8 cellular contexts compared by ENCODE assay signal in the genomic region with DNA sequence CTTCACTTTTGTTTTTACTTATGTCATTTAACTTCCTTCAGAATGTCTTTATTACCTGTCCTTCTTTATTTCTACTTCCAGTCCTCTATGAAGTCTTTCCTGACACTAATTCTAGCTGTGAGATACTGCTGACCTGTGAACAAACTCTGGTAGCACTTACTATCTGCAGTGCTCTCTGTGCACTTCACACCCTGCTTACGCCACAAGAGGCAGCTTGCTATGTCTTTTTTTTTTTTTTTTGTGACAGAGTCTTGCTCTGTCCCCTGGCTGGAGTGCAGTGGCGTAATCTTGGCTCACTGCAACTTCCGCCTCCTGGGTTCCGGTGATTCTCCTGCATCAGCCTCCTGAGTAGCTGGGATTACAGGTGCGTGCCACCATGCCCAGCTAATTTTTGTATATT. TPM values are rescaled to one million over a fixed set of nuclear protein-coding genes. Genes with fewer than 3 reads are reported as not detected.
DNase-seq lines count a peak whose midpoint lies in the region; ATAC-seq and TF ChIP-seq lines count a peak whose summit lies in the region.

No MANE protein-coding gene starts in this region.

- H3K27me3 Mint-ChIP-seq in Caco-2 (ENCODE audit: insufficient read depth, unreplicated experiment) (no peaks in the 10 kb centered on the region), mesothelial cell of epicardium (ENCODE audit: low read depth) (no peaks in the 10 kb centered on the region)
- no peaks in the 10 kb centered on the region for H3K27me3 Mint-ChIP-seq in activated naive CD8-positive, alpha-beta T cell treated with anti-CD3 and anti-CD28 coated beads, Interleukin-2, amount 10 ng/mL, durations not matched to agents 7 days and 5 days

- CTCF ChIA-PET in Caco-2 (lab: Charles Lee) = interaction anchor here (0.8 to 1.9 kb wide), 3 partner anchors 11 to 25 kb away, joined by 5 to 12 read pairs (median 11); a partner anchor contains a TSS

- H3K27ac ChIP-seq in SJCRH30 = no peak overlapping the region

- H3K9me3 Mint-ChIP-seq in Caco-2 (ENCODE audit: unreplicated experiment) (no peaks in the 10 kb centered on the region), mesothelial cell of epicardium (no peaks in the 10 kb centered on the region)
- no peaks in the 10 kb centered on the region for H3K9me3 Mint-ChIP-seq in activated naive CD8-positive, alpha-beta T cell treated with anti-CD3 and anti-CD28 coated beads, Interleukin-2, amount 10 ng/mL, durations not matched to agents 7 days and 5 days

- POLR2A ChIA-PET in Caco-2 (lab: Charles Lee) = interaction anchor here (0.6 kb wide), 2 partner anchors 11 to 39 kb away, joined by 3 read pairs; a partner anchor contains a TSS
- POLR2A ChIA-PET in activated naive CD8-positive, alpha-beta T cell treated with anti-CD3 and anti-CD28 coated beads, Interleukin-2, amount 10 ng/mL, durations not matched to agents 7 days and 5 days (lab: Charles Lee) = interaction anchor here (0.6 to 2.0 kb wide), 4 partner anchors 11 to 39 kb away, joined by 4 to 9 read pairs (median 5); a partner anchor contains a TSS

- H3K4me1 Mint-ChIP-seq in Caco-2 (ENCODE audit: low read depth, unreplicated experiment) = peaks cover 29% of the 10 kb centered on the region
- peaks cover 72% of the 10 kb centered on the region for H3K4me1 Mint-ChIP-seq in activated naive CD8-positive, alpha-beta T cell treated with anti-CD3 and anti-CD28 coated beads, Interleukin-2, amount 10 ng/mL, durations not matched to agents 7 days and 5 days
- H3K4me1 Mint-ChIP-seq in mesothelial cell of epicardium = peaks cover 31% of the 10 kb centered on the region

- H3K4me3 ChIP-seq in Caco-2 (ENCODE audit: low read depth, low read length) (no peak overlapping the region), SJCRH30 (no peak overlapping the region)

- ATAC-seq in HG03521 (IDR thresholded peaks at IDR 0.05; ENCODE audit: unreplicated experiment) = peak; percentile 45
- ATAC-seq in activated naive CD8-positive, alpha-beta T cell treated with anti-CD3 and anti-CD28 coated beads, Interleukin-2, amount 10 ng/mL, durations not matched to agents 7 days and 5 days (ENCODE audit: low read depth) = peak; percentile 26

- H3K9me3 ChIP-seq in Caco-2 (no peaks in the 10 kb centered on the region), SJCRH30 (replicated peaks) (no peaks in the 10 kb centered on the region)

- TF ChIP-seq CTCF in Caco-2 (IDR thresholded peaks at IDR 0.05; ENCODE audit: insufficient read depth in 1 of 2, low read depth in 1 of 2, low read length in 1 of 2, severe bottlenecking in 1 of 2, unreplicated experiment in 1 of 2) (peak in 1 of 2 experiments; percentile 27), mesothelial cell of epicardium (IDR thresholded peaks at IDR 0.05; ENCODE audit: unreplicated experiment) (no peak)

- H3K36me3 ChIP-seq in Caco-2 (ENCODE audit: control insufficient read depth, insufficient read depth, low read length) (no peaks in the 10 kb centered on the region), SJCRH30 (no peaks in the 10 kb centered on the region)

- no peaks in the 10 kb centered on the region for H3K36me3 Mint-ChIP-seq in Caco-2 (ENCODE audit: insufficient read depth, unreplicated experiment)
- H3K36me3 Mint-ChIP-seq in activated naive CD8-positive, alpha-beta T cell treated with anti-CD3 and anti-CD28 coated beads, Interleukin-2, amount 10 ng/mL, durations not matched to agents 7 days and 5 days = peaks cover 17% of the 10 kb centered on the region
- H3K36me3 Mint-ChIP-seq in mesothelial cell of epicardium = no peaks in the 10 kb centered on the region

- H3K4me3 Mint-ChIP-seq in Caco-2 (ENCODE audit: unreplicated experiment) (peak overlapping the region; percentile 36), mesothelial cell of epicardium (no peak overlapping the region)
- peak overlapping the region; percentile 58 for H3K4me3 Mint-ChIP-seq in activated naive CD8-positive, alpha-beta T cell treated with anti-CD3 and anti-CD28 coated beads, Interleukin-2, amount 10 ng/mL, durations not matched to agents 7 days and 5 days

- no peaks in the 10 kb centered on the region for H3K27me3 ChIP-seq in Caco-2 (replicated peaks; ENCODE audit: control insufficient read depth, insufficient read depth, low read length)
- no peaks in the 10 kb centered on the region for H3K27me3 ChIP-seq in SJCRH30

- H3K27ac Mint-ChIP-seq in Caco-2 (ENCODE audit: unreplicated experiment) (peak overlapping the region; percentile 85), mesothelial cell of epicardium (peak overlapping the region; percentile 74)
- peak overlapping the region; percentile 76 for H3K27ac Mint-ChIP-seq in activated naive CD8-positive, alpha-beta T cell treated with anti-CD3 and anti-CD28 coated beads, Interleukin-2, amount 10 ng/mL, durations not matched to agents 7 days and 5 days

- intact Hi-C loops in Caco-2 (cut with micrococcal nuclease; ENCODE audit: unreplicated experiment) = no loop called here

- BruUV-seq in Caco-2 (replicated peaks; lab: Mats Ljungman, UMichigan) = no TSS peak

- H3K4me1 ChIP-seq in Caco-2 = peaks cover 42% of the 10 kb centered on the region
- no peaks in the 10 kb centered on the region for H3K4me1 ChIP-seq in SJCRH30

- DNase-seq in Caco-2 (peak; percentile 49 to 54), mesothelial cell of epicardium (ENCODE audit: low spot score in 2 of 2, unreplicated experiment in 2 of 2) (no peak), NCI-H2171 treated with DMSO at 0.1 percent for 48 hours (lab: John Stamatoyannopoulos, UW) (no peak), HuH-7 (ENCODE audit: low spot score) (no peak), SJCRH30 (no peak), NCI-H526 (lab: John Stamatoyannopoulos, UW) (no peak)
- no peak for DNase-seq in activated naive CD8-positive, alpha-beta T cell treated with anti-CD3 and anti-CD28 coated beads, Interleukin-2, amount 10 ng/mL, durations not matched to agents 7 days and 5 days

RNA-seq across cellular contexts. Expression of a gene that starts 10.7 kb away (rescaled TPM):
- 54.2 and 55.1 TPM in 2 replicates for total RNA-seq in Caco-2 (2022)
- 100 to 1,000 TPM in 1 of 2 experiments, 10 to 100 TPM in 1; 98.8 to 101 TPM for total RNA-seq in activated naive CD8-positive, alpha-beta T cell treated with anti-CD3 and anti-CD28 coated beads, Interleukin-2, amount 10 ng/mL, durations not matched to agents 7 days and 5 days
- 41.2 to 43.9 TPM (median 43.7 TPM) in 3 replicates for total RNA-seq in mesothelial cell of epicardium
- total RNA-seq in SJCRH30 (2014; rRNA removed; shearing (Covaris generic)) = 12.9 and 14.7 TPM in 2 replicates

RNA-seq across cellular contexts. Expression of a gene that starts 25.4 kb away (rescaled TPM):
- total RNA-seq in Caco-2 (2022) (36.9 and 40.5 TPM in 2 replicates), mesothelial cell of epicardium (23.8 to 24.7 TPM (median 24.2 TPM) in 3 replicates)
- 100 to 1,000 TPM; 154 to 159 TPM for total RNA-seq in activated naive CD8-positive, alpha-beta T cell treated with anti-CD3 and anti-CD28 coated beads, Interleukin-2, amount 10 ng/mL, durations not matched to agents 7 days and 5 days
- 15.5 and 17.4 TPM in 2 replicates for total RNA-seq in SJCRH30 (2014; rRNA removed; shearing (Covaris generic))

RNA-seq across cellular contexts. Expression of a gene that starts 57.8 kb away (rescaled TPM):
- total RNA-seq in Caco-2 (2022) (53.6 and 57.9 TPM in 2 replicates), mesothelial cell of epicardium (43.2 to 47.6 TPM (median 47.4 TPM) in 3 replicates)
- 10 to 100 TPM; 21.8 to 22.7 TPM for total RNA-seq in activated naive CD8-positive, alpha-beta T cell treated with anti-CD3 and anti-CD28 coated beads, Interleukin-2, amount 10 ng/mL, durations not matched to agents 7 days and 5 days
- total RNA-seq in SJCRH30 (2014; rRNA removed; shearing (Covaris generic)) = 4.5 and 5.3 TPM in 2 replicates

Comparison
In these comparisons a context has a peak if more than half of its experiments do, and no peak if none do; other contexts are left out.
1. DNase-seq: peak in Caco-2 (2 of 2); none in activated naive CD8-positive, alpha-beta T cell treated with anti-CD3 and anti-CD28 coated beads, Interleukin-2, amount 10 ng/mL, durations not matched to agents 7 days and 5 days (single experiment), mesothelial cell of epicardium (0 of 2), NCI-H2171 treated with DMSO at 0.1 percent for 48 hours (single experiment), HuH-7 (single experiment), SJCRH30 (0 of 2) and NCI-H526 (0 of 2).
2. Peak in every context shown above with its lines, with median percentiles within 50 percentile points of each other: H3K27ac Mint-ChIP-seq.